In genomic region chr2:86330015-86330414, GRCh38 we compare ENCODE assay signal across 23 cellular contexts.
"Had no signal": no experiment of that assay in that cellular context is flagged by ENCODE, and none has a peak within 500 bp of the region (broad histone marks: within the 10 kb centered on the region; RNA-seq: fewer than 3 reads in every experiment).

No MANE protein-coding gene starts in this region.

- DNase-seq: activated CD4-positive, alpha-beta memory T cell treated with anti-CD3 and anti-CD28 coated beads for 36 hours; activated CD4-positive, alpha-beta T cell treated with anti-CD3 and anti-CD28 coated beads, Interleukin-2, amount 10 ng/mL, durations not matched to agents 7 days and 5 days; activated CD4-positive, CD25-positive, alpha-beta regulatory T cell; activated naive CD4-positive, alpha-beta T cell treated with anti-CD3 and anti-CD28 coated beads, Interleukin-2, amount 50 U/mL, for 16 hours; activated naive CD8-positive, alpha-beta T cell treated with anti-CD3 and anti-CD28 coated beads, Interleukin-2, amount 10 ng/mL, durations not matched to agents 7 days and 5 days; activated T-cell treated with anti-CD3 and anti-CD28 coated beads, Interleukin-2, amount 50 U/mL, for 72 hours; aorta; central memory CD4-positive, alpha-beta T cell; KG1; NCI-H146; NCI-H187 treated with DMSO at 0.1 percent for 48 hours; NCI-H2081 treated with DMSO at 0.1 percent for 48 hours; NCI-H446; NCI-H524; OCI-M1; Peyer's patch; Right ventricle myocardium superior; T-helper 17 cell; T-helper 9 cell had no signal

- H3K27ac ChIP-seq: adrenal gland, coronary artery, Peyer's patch, RWPE1, VCaP had no signal

- ATAC-seq: activated T-cell treated with anti-CD3 and anti-CD28 coated beads, Interleukin-2, amount 50 U/mL, for 72 hours; T-helper 17 cell had no signal

- H3K36me3 ChIP-seq: adrenal gland, Peyer's patch had no signal

- H3K27me3 ChIP-seq: adrenal gland, Peyer's patch had no signal

- H3K4me1 ChIP-seq: adrenal gland, Peyer's patch had no signal

- H3K9me3 ChIP-seq: adrenal gland, Peyer's patch had no signal

- H3K4me3 ChIP-seq: adrenal gland, coronary artery, Peyer's patch had no signal
